1 cellular context compared by ENCODE assay signal in genomic region chr1:1968767-1969504, GRCh38.
TF ChIP-seq lines count a peak whose summit lies in the region.

No MANE protein-coding gene starts in this region.

TF ChIP-seq in SK-N-SH, 30 proteins besides CTCF, POLR2A, EP300 and RAD21 (continued from another document):
- TF ChIP-seq FOXM1 (IDR thresholded peaks at IDR 0.05; ENCODE audit: low read depth) = no peak
- TF ChIP-seq IRF3 (IDR thresholded peaks at IDR 0.05; ENCODE audit: low read depth, low read length) = no peak
- no peak for TF ChIP-seq NFIC (IDR thresholded peaks at IDR 0.05; ENCODE audit: borderline replicate concordance)
TF ChIP-seq in SK-N-SH: peak in this region for 0.
